8 cellular contexts compared by ENCODE assay signal in the genomic region with DNA sequence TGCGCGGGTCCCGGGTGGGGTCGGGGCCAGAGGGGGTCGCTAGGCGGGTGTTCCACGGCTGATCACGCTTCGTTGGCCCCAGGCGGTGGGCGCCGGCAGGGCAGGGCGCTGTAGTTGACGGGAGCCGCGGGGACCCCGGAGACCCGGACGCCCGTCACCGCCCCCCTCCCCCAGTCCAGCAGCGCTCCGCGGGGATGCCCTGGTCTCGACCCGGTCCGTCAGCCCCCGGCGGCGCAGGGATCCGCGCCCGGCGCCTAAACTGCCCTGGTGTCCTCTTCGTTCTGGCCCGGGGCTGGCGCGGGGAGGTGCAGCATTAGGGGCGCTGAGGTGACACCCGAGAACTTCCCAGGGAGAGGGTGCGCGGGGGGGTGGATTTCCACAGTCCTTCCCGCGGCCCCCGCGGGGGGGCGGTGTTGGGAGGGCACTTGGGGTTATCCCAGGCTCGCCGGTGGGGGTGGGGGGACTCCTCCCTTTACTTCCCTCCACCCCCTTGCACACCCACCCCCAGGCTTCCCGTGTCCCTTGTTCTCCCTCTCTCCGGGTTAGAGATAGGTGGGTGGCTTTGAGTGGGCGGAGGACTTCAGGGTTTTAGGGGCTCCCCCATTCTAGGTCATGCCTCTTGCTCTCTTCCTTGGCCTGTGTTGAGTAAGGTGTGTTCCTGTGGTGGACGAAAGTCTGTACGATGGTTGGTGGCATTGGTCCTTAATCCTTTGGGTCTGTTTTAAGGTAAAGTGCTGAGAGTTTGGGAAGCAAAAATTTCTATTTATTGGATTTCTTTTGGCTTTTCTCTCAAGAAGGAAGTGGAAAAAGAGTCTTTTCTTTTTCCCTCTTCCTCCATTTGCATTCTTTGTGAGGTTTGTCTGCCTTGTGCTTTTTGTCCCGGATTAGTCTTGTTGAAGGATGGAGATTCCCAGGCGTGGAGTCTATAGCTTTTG. TPM values are rescaled to one million over a fixed set of nuclear protein-coding genes. Genes with fewer than 3 reads are reported as not detected.
DNase-seq lines count a peak whose midpoint lies in the region; ATAC-seq, FAIRE-seq and TF ChIP-seq lines count a peak whose summit lies in the region.

No MANE protein-coding gene starts in this region.

- H3K27ac ChIP-seq in Peyer's patch (peak overlapping the region; percentile 99 to 100 (median 99)), neutrophil (peak overlapping the region; percentile 99), substantia nigra (ENCODE audit: low read depth, low read length, poor library complexity, severe bottlenecking) (peak overlapping the region; percentile 93)

- H3K9me3 ChIP-seq in Peyer's patch (no peaks in the 10 kb centered on the region), neutrophil (no peaks in the 10 kb centered on the region)

- TF ChIP-seq POLR2A in Peyer's patch (IDR thresholded peaks at IDR 0.05): no peak

- DNase-seq in AG08395 (ENCODE audit: low spot score): peak; percentile 67
- peak; percentile 89 to 94 (median 89) for DNase-seq in Peyer's patch
- peak; percentile 70 for DNase-seq in activated gamma-delta T cell (lab: John Stamatoyannopoulos, UW)
- DNase-seq in frontal cortex (ENCODE audit: low spot score in 2 of 2): peak; percentile 44 to 50
- DNase-seq in substantia nigra (lab: John Stamatoyannopoulos, UW): peak; percentile 32 to 86 (median 65)

- no peaks in the 10 kb centered on the region for H3K27me3 ChIP-seq in Peyer's patch
- H3K27me3 ChIP-seq in neutrophil: no peaks in the 10 kb centered on the region

- H3K36me3 ChIP-seq in Peyer's patch (no peaks in the 10 kb centered on the region), neutrophil (no peaks in the 10 kb centered on the region)

- H3K4me1 ChIP-seq in Peyer's patch (peaks cover 0 to 26% (median 7%) of the 10 kb centered on the region in 4 donors), neutrophil (ENCODE audit: control insufficient read depth in 1 of 2, insufficient read depth in 1 of 2, low read depth in 1 of 2, low read length in 1 of 2) (peaks cover 39 to 47% of the 10 kb centered on the region in 2 experiments)

- peak in 4 of 6 experiments; percentile 16 to 49 (median 28) for TF ChIP-seq CTCF in Peyer's patch (IDR thresholded peaks at IDR 0.05)
- peak; percentile 42 for TF ChIP-seq CTCF in neutrophil (IDR thresholded peaks at IDR 0.05)

- H3K4me3 ChIP-seq in Peyer's patch (peak overlapping the region; percentile 78 to 98 (median 90)), neutrophil (ENCODE audit: low read depth in 1 of 2, low read length in 1 of 2) (peak overlapping the region; percentile 77 to 87)

- FAIRE-seq in frontal cortex (lab: Jason Lieb, UNC): no peak

- ATAC-seq in GM18867 (IDR thresholded peaks at IDR 0.05; ENCODE audit: unreplicated experiment): peak; percentile 6
- ATAC-seq in HG03460 (IDR thresholded peaks at IDR 0.05; ENCODE audit: unreplicated experiment): peak; percentile 12

RNA-seq across cellular contexts. Expression of gene SKIL, which starts 0.7 kb away (rescaled TPM):
- 10 to 100 TPM; 22.5 to 78.4 (median 43.5) TPM for total RNA-seq in Peyer's patch
- total RNA-seq in frontal cortex: 160 TPM

Comparison
In these comparisons a context has a peak if more than half of its experiments do, and no peak if none do; other contexts are left out.
1. Peak in every context shown above with its lines: DNase-seq, ATAC-seq, H3K4me3 ChIP-seq and H3K27ac ChIP-seq.